In genomic region chr13:26168276-26168814, GRCh38 we compare ENCODE assay signal across 21 cellular contexts. TPM values are rescaled to one million over a fixed set of nuclear protein-coding genes. Genes with fewer than 3 reads are reported as not detected.
DNase-seq lines count a peak whose midpoint lies in the region; TF ChIP-seq lines count a peak whose summit lies in the region.
"Had no signal": no experiment of that assay in that cellular context is flagged by ENCODE, and none has a peak within 500 bp of the region (broad histone marks: within the 10 kb centered on the region; RNA-seq: fewer than 3 reads in every experiment).

No MANE protein-coding gene starts in this region.

- no peak overlapping the region for H3K27ac Mint-ChIP-seq in activated naive CD8-positive, alpha-beta T cell treated with anti-CD3 and anti-CD28 coated beads for 36 hours
- no peak overlapping the region for H3K27ac Mint-ChIP-seq in H9
- no peak overlapping the region for H3K27ac Mint-ChIP-seq in glutamatergic neuron (ENCODE audit: unreplicated experiment)
- H3K27ac Mint-ChIP-seq: endodermal cell; naive thymus-derived CD8-positive, alpha-beta T cell had no signal

- H3K27ac ChIP-seq in H9 (ENCODE audit: insufficient read length, low read depth, low read length): no peak overlapping the region
- H3K27ac ChIP-seq: pancreas, right lobe of liver, tibial nerve, VCaP had no signal

- no peak overlapping the region for H2BK20ac ChIP-seq in H9 (ENCODE audit: low read depth, low read length, poor library complexity, severe bottlenecking)

- no peaks in the 10 kb centered on the region for H3K79me2 ChIP-seq in H9 (ENCODE audit: insufficient read depth, low read length)

- H3T11ph ChIP-seq in H9 (ENCODE audit: low read length): no peak overlapping the region

- H3K4me1 Mint-ChIP-seq in activated naive CD8-positive, alpha-beta T cell treated with anti-CD3 and anti-CD28 coated beads for 36 hours: peaks cover 3% of the 10 kb centered on the region
- H3K4me1 Mint-ChIP-seq in H9 (peaks cover 0 to 2% of the 10 kb centered on the region in 2 experiments; a peak in 1 of 4 replicates), glutamatergic neuron (ENCODE audit: low read depth, unreplicated experiment) (no peaks in the 10 kb centered on the region)

- H3K9me3 Mint-ChIP-seq in activated naive CD8-positive, alpha-beta T cell treated with anti-CD3 and anti-CD28 coated beads for 36 hours: peaks cover 1% of the 10 kb centered on the region
- peaks cover 2 to 10% of the 10 kb centered on the region in 2 experiments; a peak in 3 of 5 replicates for H3K9me3 Mint-ChIP-seq in H9
- no peaks in the 10 kb centered on the region for H3K9me3 Mint-ChIP-seq in glutamatergic neuron (ENCODE audit: unreplicated experiment)
- H3K9me3 Mint-ChIP-seq: naive thymus-derived CD8-positive, alpha-beta T cell had no signal

- H4K8ac ChIP-seq in H9 (replicated peaks; ENCODE audit: insufficient read length, low read depth, low read length): no peak overlapping the region

- peak; percentile 8 for DNase-seq in HT1080 (ENCODE audit: low read depth)
- peak; percentile 2 for DNase-seq in RPMI7951 (ENCODE audit: low read depth)
- DNase-seq in fibroblast of pulmonary artery (ENCODE audit: low read depth): peak; percentile 31
- no peak for DNase-seq in activated naive CD8-positive, alpha-beta T cell treated with anti-CD3 and anti-CD28 coated beads for 36 hours
- DNase-seq in H9: no peak
- DNase-seq in DMS 273 treated with DMSO at 0.1 percent for 48 hours (lab: John Stamatoyannopoulos, UW): no peak
- no peak for DNase-seq in glutamatergic neuron
- DNase-seq: activated CD4-positive, alpha-beta T cell treated with anti-CD3 and anti-CD28 coated beads, Interleukin-2, amount 50 U/mL, for 1 hour; activated gamma-delta T cell; anterior cingulate cortex; Caco-2; endodermal cell; naive thymus-derived CD8-positive, alpha-beta T cell; NCI-H1048; NCI-H2029 treated with DMSO at 0.1 percent for 48 hours; NCI-H446 treated with DMSO at 0.1 percent for 48 hours; pancreas; right lobe of liver; stimulated activated naive CD4-positive, alpha-beta T cell treated with Interleukin-2 at 50 U/mL for 16 hours had no signal

- no peaks in the 10 kb centered on the region for H3K4me1 ChIP-seq in H9 (ENCODE audit: insufficient read depth, low read length)
- H3K4me1 ChIP-seq: Caco-2, pancreas, right lobe of liver, tibial nerve had no signal

- H2BK5ac ChIP-seq in H9 (ENCODE audit: insufficient read length, low read length): no peak overlapping the region

- no peak overlapping the region for H3K4me2 ChIP-seq in H9 (ENCODE audit: insufficient read depth, insufficient read length, low read length)

- TF ChIP-seq CTCF in fibroblast of pulmonary artery (IDR thresholded peaks at IDR 0.05; ENCODE audit: low read length, missing control alignments) (no peak), H9 (conservative IDR thresholded peaks at IDR 0.05) (no peak), glutamatergic neuron (IDR thresholded peaks at IDR 0.05; ENCODE audit: partially characterized antibody, unreplicated experiment) (no peak)

- H4K91ac ChIP-seq in H9 (ENCODE audit: insufficient read length, low read depth, low read length): no peak overlapping the region

- no peaks in the 10 kb centered on the region for H3K23me2 ChIP-seq in H9 (ENCODE audit: insufficient read length, low read depth, low read length, poor library complexity, severe bottlenecking)

- no peak overlapping the region for H2AK5ac ChIP-seq in H9 (ENCODE audit: insufficient read length, low read length)

- H2BK15ac ChIP-seq in H9 (ENCODE audit: low read depth, low read length): no peak overlapping the region

- H4K20me1 ChIP-seq in H9 (ENCODE audit: control insufficient read depth, insufficient read depth, insufficient read length): no peaks in the 10 kb centered on the region

- no peaks in the 10 kb centered on the region for H3K9me3 ChIP-seq in H9 (ENCODE audit: control insufficient read depth, low read depth, low read length)
- H3K9me3 ChIP-seq: Caco-2, pancreas, right lobe of liver, tibial nerve had no signal

- H2BK12ac ChIP-seq in H9 (ENCODE audit: insufficient read length, low read depth, low read length): no peak overlapping the region

- H2BK120ac ChIP-seq in H9 (ENCODE audit: low read depth, low read length, poor library complexity, severe bottlenecking): no peak overlapping the region

- H3K18ac ChIP-seq in H9 (ENCODE audit: insufficient read length, low read depth, low read length): no peak overlapping the region

- no peak overlapping the region for H3K9ac ChIP-seq in H9 (ENCODE audit: extremely low read depth, insufficient read length, low read length)

- WGBS in H9 (ENCODE audit: extremely low coverage, insufficient read length, low lambda C conversion rate): no CpG with 5 or more reads among the region's 6 CpGs

- H3K27me3 Mint-ChIP-seq in activated naive CD8-positive, alpha-beta T cell treated with anti-CD3 and anti-CD28 coated beads for 36 hours: no peaks in the 10 kb centered on the region
- no peaks in the 10 kb centered on the region for H3K27me3 Mint-ChIP-seq in H9 (ENCODE audit: low read depth)
- peaks cover 1% of the 10 kb centered on the region for H3K27me3 Mint-ChIP-seq in glutamatergic neuron (ENCODE audit: unreplicated experiment)

- no peak overlapping the region for H4K5ac ChIP-seq in H9 (ENCODE audit: insufficient read length, low read depth, low read length)

- no peaks in the 10 kb centered on the region for H3K36me3 Mint-ChIP-seq in activated naive CD8-positive, alpha-beta T cell treated with anti-CD3 and anti-CD28 coated beads for 36 hours
- H3K36me3 Mint-ChIP-seq in H9 (ENCODE audit: insufficient read depth in 1 of 3, low read depth in 3 of 3): peaks cover 0 to 8% (median 5%) of the 10 kb centered on the region in 3 experiments; a peak in 4 of 7 replicates
- no peaks in the 10 kb centered on the region for H3K36me3 Mint-ChIP-seq in glutamatergic neuron (ENCODE audit: unreplicated experiment)
- H3K36me3 Mint-ChIP-seq: naive thymus-derived CD8-positive, alpha-beta T cell had no signal

- no peaks in the 10 kb centered on the region for H3K79me1 ChIP-seq in H9 (ENCODE audit: insufficient read depth, low read depth, low read length, poor library complexity, severe bottlenecking)

- H3K56ac ChIP-seq in H9 (ENCODE audit: insufficient read length, low read depth, low read length): no peak overlapping the region

- no peak overlapping the region for H3K23ac ChIP-seq in H9 (ENCODE audit: insufficient read length, low read depth, low read length)

- H3K4me3 Mint-ChIP-seq in activated naive CD8-positive, alpha-beta T cell treated with anti-CD3 and anti-CD28 coated beads for 36 hours: no peak overlapping the region
- no peak overlapping the region for H3K4me3 Mint-ChIP-seq in H9
- H3K4me3 Mint-ChIP-seq in glutamatergic neuron (ENCODE audit: unreplicated experiment): no peak overlapping the region
- H3K4me3 Mint-ChIP-seq: endodermal cell; naive thymus-derived CD8-positive, alpha-beta T cell had no signal

- no peak overlapping the region for H2AFZ ChIP-seq in H9 (ENCODE audit: low read length)

- H3K27me3 ChIP-seq in H9 (ENCODE audit: insufficient read depth, low read length): no peaks in the 10 kb centered on the region
- H3K27me3 ChIP-seq: pancreas, right lobe of liver, tibial nerve had no signal

- H3K14ac ChIP-seq in H9 (ENCODE audit: insufficient read depth, low read length): no peak overlapping the region

- no peak overlapping the region for H3K4ac ChIP-seq in H9 (ENCODE audit: low read depth, low read length)

- H3K4me3 ChIP-seq in fibroblast of pulmonary artery (replicated peaks; ENCODE audit: low read depth, low read length): no peak overlapping the region
- H3K4me3 ChIP-seq: pancreas, right lobe of liver, tibial nerve had no signal

RNA-seq across cellular contexts. Expression of gene RNF6, which starts 53.8 kb away (rescaled TPM):
- 33.5 and 37.6 TPM in 2 replicates for total RNA-seq in HT1080 (2014; rRNA removed; shearing (Covaris generic))
- polyA plus RNA-seq in HT1080 (2015; cell fraction: cytosol; rRNA removed): 24.4 and 30.0 TPM in 2 replicates
- polyA plus RNA-seq in HT1080 (2015; cell fraction: nucleus; rRNA removed): 23.4 and 23.5 TPM in 2 replicates
- 25.3 and 36.2 TPM in 2 replicates for total RNA-seq in RPMI7951 (2014; rRNA removed; shearing (Covaris generic))
- 10 to 100 TPM; 52.3 to 56.2 TPM for total RNA-seq in activated naive CD8-positive, alpha-beta T cell treated with anti-CD3 and anti-CD28 coated beads for 36 hours
- total RNA-seq in H9 (2021) (18.3 and 19.5 TPM in 2 replicates), glutamatergic neuron (ENCODE audit: unreplicated experiment) (14.9 TPM)

Comparison
In these comparisons a context has a peak if more than half of its experiments do, and no peak if none do; other contexts are left out.
1. DNase-seq: peak in HT1080 (single experiment), RPMI7951 (single experiment) and fibroblast of pulmonary artery (single experiment); none in activated naive CD8-positive, alpha-beta T cell treated with anti-CD3 and anti-CD28 coated beads for 36 hours (single experiment), H9 (single experiment), DMS 273 treated with DMSO at 0.1 percent for 48 hours (single experiment) and glutamatergic neuron (single experiment).